16 cellular contexts compared by ENCODE assay signal in the genomic region with DNA sequence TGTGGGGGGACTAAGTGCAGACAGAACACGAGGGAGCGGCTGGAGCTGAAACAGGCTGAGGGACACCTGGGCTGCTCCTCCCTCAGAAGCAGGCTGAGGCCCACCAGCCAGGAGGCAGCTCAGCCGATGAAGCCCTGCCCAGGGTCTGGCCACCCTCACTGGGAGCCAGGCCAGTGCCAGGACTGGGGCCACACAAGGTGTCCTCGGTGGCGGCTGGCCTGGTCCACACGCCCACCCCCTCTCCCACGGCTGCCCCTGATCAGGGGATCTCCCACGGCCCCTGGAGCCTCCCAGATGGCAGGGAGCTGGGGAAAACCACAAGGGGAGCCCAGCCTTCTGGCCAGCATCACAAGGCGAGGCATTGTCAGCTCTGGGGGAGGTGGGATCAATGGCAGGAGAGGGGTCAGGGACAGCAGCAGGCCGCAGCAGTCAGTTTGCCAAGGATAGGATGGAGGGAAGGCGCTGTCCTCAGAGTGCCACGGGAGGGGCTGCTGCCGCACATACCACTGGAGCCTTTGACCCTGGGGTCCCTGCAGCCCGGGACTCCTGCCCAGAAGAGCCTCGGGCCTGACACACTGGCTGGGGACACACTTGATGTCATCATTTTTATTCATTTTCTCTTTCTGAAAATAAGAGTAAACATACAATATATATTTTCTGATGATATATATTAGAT. TPM values are rescaled to one million over a fixed set of nuclear protein-coding genes. Genes with fewer than 3 reads are reported as not detected.
A peak's percentile ranks its signal among the peaks of the same experiment; 100 is the strongest.
DNase-seq lines count a peak whose midpoint lies in the region; ATAC-seq and TF ChIP-seq lines count a peak whose summit lies in the region.
"Had no signal": no experiment of that assay in that cellular context is flagged by ENCODE, and none has a peak within 500 bp of the region (broad histone marks: within the 10 kb centered on the region; RNA-seq: fewer than 3 reads in every experiment).

No MANE protein-coding gene starts in this region.

- H3K9me3 ChIP-seq in BLaER1 treated with 17β-estradiol and CSF1 and Interleukin-3, amounts not matched to agents 10 nM and 100 nM (replicated peaks in 1 of 11): no peaks in the 10 kb centered on the region
- no peaks in the 10 kb centered on the region for H3K9me3 ChIP-seq in transverse colon
- H3K9me3 ChIP-seq: SJCRH30 had no signal

- no peak overlapping the region for H3K4me3 ChIP-seq in BLaER1 treated with 17β-estradiol and CSF1 and Interleukin-3, amounts not matched to agents 10 nM and 100 nM
- no peak overlapping the region for H3K4me3 ChIP-seq in transverse colon
- H3K4me3 ChIP-seq: SJCRH30 had no signal

- H3K4me1 ChIP-seq in BLaER1 treated with 17β-estradiol and CSF1 and Interleukin-3, amounts not matched to agents 10 nM and 100 nM: peaks cover 36 to 62% (median 55%) of the 10 kb centered on the region in 10 experiments
- H3K4me1 ChIP-seq in transverse colon: no peaks in the 10 kb centered on the region

- no peaks in the 10 kb centered on the region for H3K9me3 Mint-ChIP-seq in stimulated activated effector memory CD8-positive, alpha-beta T cell treated with anti-CD3 and anti-CD28 coated beads, Interleukin-12 subunit alpha, Interleukin-12 subunit beta, amount 100 ng/mL, for 72 hours

- CTCF ChIA-PET in RWPE1 (lab: Yijun Ruan, JAX): interaction anchor here (0.5 to 0.6 kb wide), 2 partner anchors 100 to 155 kb away, joined by 3 to 4 read pairs; no protein-coding TSS in a partner anchor

- H4K20me1 ChIP-seq in BLaER1 treated with 17β-estradiol and CSF1 and Interleukin-3, amounts not matched to agents 10 nM and 100 nM: peaks cover 8 to 71% (median 22%) of the 10 kb centered on the region in 11 experiments; a peak in 18 of 22 replicates

- no peaks in the 10 kb centered on the region for H3K4me1 Mint-ChIP-seq in stimulated activated effector memory CD8-positive, alpha-beta T cell treated with anti-CD3 and anti-CD28 coated beads, Interleukin-12 subunit alpha, Interleukin-12 subunit beta, amount 100 ng/mL, for 72 hours

- peak overlapping the region in 3 of 11 experiments; percentile 18 to 78 (median 66); a peak in 3 of 22 replicates for H3K27ac ChIP-seq in BLaER1 treated with 17β-estradiol and CSF1 and Interleukin-3, amounts not matched to agents 10 nM and 100 nM
- H3K27ac ChIP-seq in RWPE1 (peak overlapping the region; percentile 13; the same call in 1 of the 2 replicates), transverse colon (no peak overlapping the region)
- H3K27ac ChIP-seq: KMS-11, SJCRH30 had no signal

- peaks cover 13% of the 10 kb centered on the region for H3K36me3 Mint-ChIP-seq in stimulated activated effector memory CD8-positive, alpha-beta T cell treated with anti-CD3 and anti-CD28 coated beads, Interleukin-12 subunit alpha, Interleukin-12 subunit beta, amount 100 ng/mL, for 72 hours

- no peak for TF ChIP-seq EP300 in transverse colon (IDR thresholded peaks at IDR 0.05; ENCODE audit: low read depth)

- peak; percentile 8 for ATAC-seq in left colon
- ATAC-seq in stimulated activated effector memory CD8-positive, alpha-beta T cell treated with anti-CD3 and anti-CD28 coated beads, Interleukin-12 subunit alpha, Interleukin-12 subunit beta, amount 100 ng/mL, for 72 hours: peak; percentile 5
- no peak for ATAC-seq in GM18873 (IDR thresholded peaks at IDR 0.05; ENCODE audit: low FRiP score, unreplicated experiment)

- no peak overlapping the region for H3K27ac Mint-ChIP-seq in stimulated activated effector memory CD8-positive, alpha-beta T cell treated with anti-CD3 and anti-CD28 coated beads, Interleukin-12 subunit alpha, Interleukin-12 subunit beta, amount 100 ng/mL, for 72 hours

- POLR2A ChIA-PET in RWPE1 (lab: Yijun Ruan, JAX; ENCODE audit: low non-redundant PET): no interaction called here

- H3K36me3 ChIP-seq in BLaER1 treated with 17β-estradiol and CSF1 and Interleukin-3, amounts not matched to agents 10 nM and 100 nM: peaks cover 19 to 66% (median 46%) of the 10 kb centered on the region in 11 experiments; a peak in 21 of 22 replicates
- peaks cover 0 to 12% (median 4%) of the 10 kb centered on the region in 4 donors for H3K36me3 ChIP-seq in transverse colon
- H3K36me3 ChIP-seq: SJCRH30 had no signal

- peak overlapping the region in 4 of 11 experiments; percentile 45 to 74 (median 64); a peak in 5 of 22 replicates for H3K9ac ChIP-seq in BLaER1 treated with 17β-estradiol and CSF1 and Interleukin-3, amounts not matched to agents 10 nM and 100 nM
- H3K9ac ChIP-seq: KMS-11 had no signal

- in situ Hi-C loops in transverse colon (cut with MboI; ENCODE audit: low pct_ligation_motif_present in 1 of 4, low pct_unique_long_range_greater_than_20kb in 1 of 4, low sequenced_read_pairs in 3 of 4): no loop called here

- intact Hi-C loops in left colon (cut with DNase I, micrococcal nuclease): no loop called here
- intact Hi-C loops in transverse colon (cut with DNase I; ENCODE audit: low total_unique reads): no loop called here

- TF ChIP-seq POLR2A in transverse colon (IDR thresholded peaks at IDR 0.05): no peak

- no peak for TF ChIP-seq CTCF in RWPE1 (conservative IDR thresholded peaks at IDR 0.05; ENCODE audit: low read depth)
- no peak for TF ChIP-seq CTCF in transverse colon (IDR thresholded peaks at IDR 0.05)

- 88 to 92% methylated on average over 3 to 8 of the region's 15 CpGs for WGBS in transverse colon (ENCODE audit: low coverage in 1 of 2), 2 donors

- no peak overlapping the region for H3K4me3 Mint-ChIP-seq in stimulated activated effector memory CD8-positive, alpha-beta T cell treated with anti-CD3 and anti-CD28 coated beads, Interleukin-12 subunit alpha, Interleukin-12 subunit beta, amount 100 ng/mL, for 72 hours

- H3K4me2 ChIP-seq in BLaER1 treated with 17β-estradiol and CSF1 and Interleukin-3, amounts not matched to agents 10 nM and 100 nM: peak overlapping the region in 6 of 11 experiments; percentile 3 to 98 (median 93); a peak in 11 of 22 replicates
- H3K4me2 ChIP-seq: KMS-11 had no signal

- no peaks in the 10 kb centered on the region for H3K27me3 ChIP-seq in BLaER1 treated with 17β-estradiol and CSF1 and Interleukin-3, amounts not matched to agents 10 nM and 100 nM
- no peaks in the 10 kb centered on the region for H3K27me3 ChIP-seq in transverse colon
- H3K27me3 ChIP-seq: SJCRH30 had no signal

- DNase-seq in RWPE1 (ENCODE audit: low spot score): no peak
- no peak for DNase-seq in left colon
- no peak for DNase-seq in stimulated activated effector memory CD8-positive, alpha-beta T cell treated with anti-CD3 and anti-CD28 coated beads, Interleukin-12 subunit alpha, Interleukin-12 subunit beta, amount 100 ng/mL, for 72 hours (ENCODE audit: low spot score in 2 of 2)
- DNase-seq in transverse colon: no peak
- DNase-seq in MV-4-11 (lab: John Stamatoyannopoulos, UW): no peak
- DNase-seq: DMS 273 treated with DMSO at 0.1 percent for 48 hours, DND-41, NCI-H1417 treated with DMSO at 0.1 percent for 48 hours, NCI-H187 treated with DMSO at 0.1 percent for 48 hours, NCI-H226, NCI-H524, NCI-H82, SJCRH30 had no signal

RNA-seq across cellular contexts. Expression of gene RASL10A, which starts 11.7 kb away (rescaled TPM):
- total RNA-seq in left colon (1 to 10 TPM; 1.1 to 1.7 TPM), transverse colon (1 to 10 TPM in 3 of 4 donors, not detected in 1; 1.2 to 5.0 (median 2.4) TPM)

RNA-seq across cellular contexts. Expression of gene GAS2L1, which starts 20.8 kb away (rescaled TPM):
- total RNA-seq in left colon: 10 to 100 TPM; 19.7 to 32.3 TPM
- total RNA-seq in transverse colon: 10 to 100 TPM; 21.1 to 81.0 (median 43.6) TPM

RNA-seq across cellular contexts. Expression of gene EWSR1, which starts 59.2 kb away (rescaled TPM):
- total RNA-seq in left colon (100 to 1,000 TPM; 158 to 192 TPM), transverse colon (100 to 1,000 TPM; 196 to 318 (median 205) TPM)

RNA-seq across cellular contexts. Expression of gene RHBDD3, which starts 59.4 kb away (rescaled TPM):
- 10 to 100 TPM; 13.4 to 19.7 TPM for total RNA-seq in left colon
- 100 to 1,000 TPM in 1 of 4 donors, 10 to 100 TPM in 3; 20.9 to 131 (median 31.5) TPM for total RNA-seq in transverse colon
